In the genomic region with DNA sequence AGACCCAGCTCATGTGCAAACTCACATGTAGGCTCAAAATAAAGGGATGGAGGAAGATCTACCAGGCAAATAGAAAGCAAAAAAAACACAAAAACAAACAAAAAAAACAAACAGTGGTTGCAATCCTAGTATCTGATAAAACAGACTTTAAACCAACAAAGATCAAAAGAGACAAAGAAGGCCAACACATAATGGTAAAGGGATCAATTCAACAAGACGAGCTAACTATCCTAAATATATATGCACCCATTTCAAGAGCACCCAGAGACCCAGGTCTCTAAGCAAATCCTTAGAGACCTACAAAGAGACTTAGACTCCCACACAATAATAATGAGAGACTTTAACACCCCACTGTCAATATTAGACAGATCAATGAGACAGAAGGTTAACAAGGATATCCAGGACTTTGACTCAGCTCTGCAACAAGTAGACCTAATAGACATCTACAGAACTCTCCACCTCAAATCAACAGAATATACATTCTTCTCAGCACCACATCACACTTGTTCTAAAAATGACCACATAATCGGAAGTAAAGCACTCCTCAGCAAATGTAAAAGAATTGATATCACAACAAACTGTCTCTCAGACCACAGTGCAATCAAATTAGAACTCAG, we compare ENCODE assay signal across 1 cellular context.
TF ChIP-seq lines count a peak whose summit lies in the region.

No MANE protein-coding gene starts in this region.

TF ChIP-seq in HepG2, 621 proteins besides CTCF, POLR2A, EP300 and RAD21 (continued from another document):
- TF ChIP-seq, protein P1, sequence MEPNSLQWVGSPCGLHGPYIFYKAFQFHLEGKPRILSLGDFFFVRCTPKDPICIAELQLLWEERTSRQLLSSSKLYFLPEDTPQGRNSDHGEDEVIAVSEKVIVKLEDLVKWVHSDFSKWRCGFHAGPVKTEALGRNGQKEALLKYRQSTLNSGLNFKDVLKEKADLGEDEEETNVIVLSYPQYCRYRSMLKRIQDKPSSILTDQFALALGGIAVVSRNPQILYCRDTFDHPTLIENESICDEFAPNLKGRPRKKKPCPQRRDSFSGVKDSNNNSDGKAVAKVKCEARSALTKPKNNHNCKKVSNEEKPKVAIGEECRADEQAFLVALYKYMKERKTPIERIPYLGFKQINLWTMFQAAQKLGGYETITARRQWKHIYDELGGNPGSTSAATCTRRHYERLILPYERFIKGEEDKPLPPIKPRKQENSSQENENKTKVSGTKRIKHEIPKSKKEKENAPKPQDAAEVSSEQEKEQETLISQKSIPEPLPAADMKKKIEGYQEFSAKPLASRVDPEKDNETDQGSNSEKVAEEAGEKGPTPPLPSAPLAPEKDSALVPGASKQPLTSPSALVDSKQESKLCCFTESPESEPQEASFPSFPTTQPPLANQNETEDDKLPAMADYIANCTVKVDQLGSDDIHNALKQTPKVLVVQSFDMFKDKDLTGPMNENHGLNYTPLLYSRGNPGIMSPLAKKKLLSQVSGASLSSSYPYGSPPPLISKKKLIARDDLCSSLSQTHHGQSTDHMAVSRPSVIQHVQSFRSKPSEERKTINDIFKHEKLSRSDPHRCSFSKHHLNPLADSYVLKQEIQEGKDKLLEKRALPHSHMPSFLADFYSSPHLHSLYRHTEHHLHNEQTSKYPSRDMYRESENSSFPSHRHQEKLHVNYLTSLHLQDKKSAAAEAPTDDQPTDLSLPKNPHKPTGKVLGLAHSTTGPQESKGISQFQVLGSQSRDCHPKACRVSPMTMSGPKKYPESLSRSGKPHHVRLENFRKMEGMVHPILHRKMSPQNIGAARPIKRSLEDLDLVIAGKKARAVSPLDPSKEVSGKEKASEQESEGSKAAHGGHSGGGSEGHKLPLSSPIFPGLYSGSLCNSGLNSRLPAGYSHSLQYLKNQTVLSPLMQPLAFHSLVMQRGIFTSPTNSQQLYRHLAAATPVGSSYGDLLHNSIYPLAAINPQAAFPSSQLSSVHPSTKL (CRISPR knock-in tag; IDR thresholded peaks at IDR 0.05), result peak; percentile 69
- TF ChIP-seq FOXJ3 (CRISPR knock-in tag; IDR thresholded peaks at IDR 0.05; ENCODE audit: borderline replicate concordance) (peak; percentile 63; the same call in 1 of the 2 replicates), FOXP4 (CRISPR knock-in tag; IDR thresholded peaks at IDR 0.05) (peak; percentile 67), KLF16 (CRISPR knock-in tag; IDR thresholded peaks at IDR 0.05) (0 out of 4 replicates have a peak, but pooled peaks of 1 of the 2 experiments have one; percentile 17)
- TF ChIP-seq, protein P2, sequence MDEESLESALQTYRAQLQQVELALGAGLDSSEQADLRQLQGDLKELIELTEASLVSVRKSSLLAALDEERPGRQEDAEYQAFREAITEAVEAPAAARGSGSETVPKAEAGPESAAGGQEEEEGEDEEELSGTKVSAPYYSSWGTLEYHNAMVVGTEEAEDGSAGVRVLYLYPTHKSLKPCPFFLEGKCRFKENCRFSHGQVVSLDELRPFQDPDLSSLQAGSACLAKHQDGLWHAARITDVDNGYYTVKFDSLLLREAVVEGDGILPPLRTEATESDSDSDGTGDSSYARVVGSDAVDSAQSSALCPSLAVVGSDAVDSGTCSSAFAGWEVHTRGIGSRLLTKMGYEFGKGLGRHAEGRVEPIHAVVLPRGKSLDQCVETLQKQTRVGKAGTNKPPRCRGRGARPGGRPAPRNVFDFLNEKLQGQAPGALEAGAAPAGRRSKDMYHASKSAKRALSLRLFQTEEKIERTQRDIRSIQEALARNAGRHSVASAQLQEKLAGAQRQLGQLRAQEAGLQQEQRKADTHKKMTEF (CRISPR knock-in tag; IDR thresholded peaks at IDR 0.05), result 0 out of 2 replicates have a peak, but pooled peaks have one; percentile 22
- TF ChIP-seq, protein P3, sequence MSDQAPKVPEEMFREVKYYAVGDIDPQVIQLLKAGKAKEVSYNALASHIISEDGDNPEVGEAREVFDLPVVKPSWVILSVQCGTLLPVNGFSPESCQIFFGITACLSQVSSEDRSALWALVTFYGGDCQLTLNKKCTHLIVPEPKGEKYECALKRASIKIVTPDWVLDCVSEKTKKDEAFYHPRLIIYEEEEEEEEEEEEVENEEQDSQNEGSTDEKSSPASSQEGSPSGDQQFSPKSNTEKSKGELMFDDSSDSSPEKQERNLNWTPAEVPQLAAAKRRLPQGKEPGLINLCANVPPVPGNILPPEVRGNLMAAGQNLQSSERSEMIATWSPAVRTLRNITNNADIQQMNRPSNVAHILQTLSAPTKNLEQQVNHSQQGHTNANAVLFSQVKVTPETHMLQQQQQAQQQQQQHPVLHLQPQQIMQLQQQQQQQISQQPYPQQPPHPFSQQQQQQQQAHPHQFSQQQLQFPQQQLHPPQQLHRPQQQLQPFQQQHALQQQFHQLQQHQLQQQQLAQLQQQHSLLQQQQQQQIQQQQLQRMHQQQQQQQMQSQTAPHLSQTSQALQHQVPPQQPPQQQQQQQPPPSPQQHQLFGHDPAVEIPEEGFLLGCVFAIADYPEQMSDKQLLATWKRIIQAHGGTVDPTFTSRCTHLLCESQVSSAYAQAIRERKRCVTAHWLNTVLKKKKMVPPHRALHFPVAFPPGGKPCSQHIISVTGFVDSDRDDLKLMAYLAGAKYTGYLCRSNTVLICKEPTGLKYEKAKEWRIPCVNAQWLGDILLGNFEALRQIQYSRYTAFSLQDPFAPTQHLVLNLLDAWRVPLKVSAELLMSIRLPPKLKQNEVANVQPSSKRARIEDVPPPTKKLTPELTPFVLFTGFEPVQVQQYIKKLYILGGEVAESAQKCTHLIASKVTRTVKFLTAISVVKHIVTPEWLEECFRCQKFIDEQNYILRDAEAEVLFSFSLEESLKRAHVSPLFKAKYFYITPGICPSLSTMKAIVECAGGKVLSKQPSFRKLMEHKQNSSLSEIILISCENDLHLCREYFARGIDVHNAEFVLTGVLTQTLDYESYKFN (CRISPR knock-in tag; conservative IDR thresholded peaks at IDR 0.05), result peak; percentile 69
